ENCODE assay signal across 8 cellular contexts in the genomic region with DNA sequence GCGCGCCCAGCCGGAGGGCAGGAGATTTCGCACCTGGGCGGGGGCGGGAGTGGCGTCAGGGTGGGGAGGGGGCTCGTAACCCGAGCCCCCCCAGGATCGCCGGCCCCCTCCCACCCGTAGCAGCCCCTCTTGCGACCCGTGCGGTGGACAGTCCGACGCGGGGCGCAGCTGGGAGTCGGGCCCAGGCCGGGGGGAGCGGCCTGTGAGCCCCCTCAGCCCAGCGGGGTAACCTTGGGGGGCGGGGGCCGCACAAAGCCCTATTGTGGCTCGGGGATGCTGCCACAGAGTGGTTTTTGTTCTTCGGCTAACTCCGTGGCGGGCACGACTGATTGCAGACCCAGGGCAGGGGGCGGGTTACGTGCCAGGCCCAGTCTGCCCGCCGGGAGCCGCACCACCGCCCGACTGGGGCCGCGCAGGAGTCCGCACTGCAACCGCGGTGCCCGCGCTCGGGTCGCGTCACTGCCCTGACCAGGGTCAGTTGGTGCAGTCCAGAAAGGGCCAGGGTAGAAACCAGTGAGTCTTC. TPM values are rescaled to one million over a fixed set of nuclear protein-coding genes. Genes with fewer than 3 reads are reported as not detected.
DNase-seq lines count a peak whose midpoint lies in the region; ATAC-seq and TF ChIP-seq lines count a peak whose summit lies in the region.

No MANE protein-coding gene starts in this region.

- peak overlapping the region; percentile 44 for H3K27ac Mint-ChIP-seq in activated T-helper 2 cell treated with anti-CD3 and anti-CD28 coated beads, Interferon-gamma antibody, Interleukin-2, Interleukin-4, amounts not matched to agents 10 μg/mL and 5 μg/mL and 100 μg/mL, durations not matched to agents 14 hours and 24 hours and 36 hours

- no peak for TF ChIP-seq CTCF in A673 (conservative IDR thresholded peaks at IDR 0.05; ENCODE audit: low read depth, low read length)
- TF ChIP-seq CTCF in HL-60 (IDR thresholded peaks at IDR 0.05; ENCODE audit: insufficient read depth, low read length) = no peak
- no peak for TF ChIP-seq CTCF in neutrophil (IDR thresholded peaks at IDR 0.05)

- no peak for ATAC-seq in GM19351 (IDR thresholded peaks at IDR 0.05; ENCODE audit: unreplicated experiment)
- no peak for ATAC-seq in HG02678 (IDR thresholded peaks at IDR 0.05; ENCODE audit: unreplicated experiment)
- no peak for ATAC-seq in HG02623 (IDR thresholded peaks at IDR 0.05; ENCODE audit: unreplicated experiment)

- peaks cover 6% of the 10 kb centered on the region for H3K27me3 Mint-ChIP-seq in activated T-helper 2 cell treated with anti-CD3 and anti-CD28 coated beads, Interferon-gamma antibody, Interleukin-2, Interleukin-4, amounts not matched to agents 10 μg/mL and 5 μg/mL and 100 μg/mL, durations not matched to agents 14 hours and 24 hours and 36 hours (ENCODE audit: low read depth)

- H3K36me3 ChIP-seq in A673 (ENCODE audit: insufficient read depth, low read length, poor library complexity, severe bottlenecking) = no peaks in the 10 kb centered on the region
- H3K36me3 ChIP-seq in neutrophil = no peaks in the 10 kb centered on the region

- intact Hi-C loops in A673 (cut with micrococcal nuclease; ENCODE audit: unreplicated experiment) = loop anchor here (2.0 kb wide), 1 partner anchor 175 kb away; the partner anchor contains the start of gene TARBP2
- intact Hi-C loops in activated T-helper 2 cell treated with anti-CD3 and anti-CD28 coated beads, Interferon-gamma antibody, Interleukin-2, Interleukin-4, amounts not matched to agents 10 μg/mL and 5 μg/mL and 100 μg/mL, durations not matched to agents 14 hours and 24 hours and 36 hours (cut with micrococcal nuclease) = loop anchor here (2.0 kb wide), 3 partner anchors 55 to 183 kb away; partner anchors contain the start of genes ITGB7 and SP1

- POLR2A ChIA-PET in A673 (lab: Charles Lee; ENCODE audit: low non-redundant PET) = no interaction called here

- H3K4me1 Mint-ChIP-seq in activated T-helper 2 cell treated with anti-CD3 and anti-CD28 coated beads, Interferon-gamma antibody, Interleukin-2, Interleukin-4, amounts not matched to agents 10 μg/mL and 5 μg/mL and 100 μg/mL, durations not matched to agents 14 hours and 24 hours and 36 hours (ENCODE audit: low read depth) = peaks cover 25% of the 10 kb centered on the region

- no TSS peak for BruUV-seq in A673 (replicated peaks; lab: Mats Ljungman, UMichigan)

- DNase-seq in A673 (ENCODE audit: low spot score) (no peak), HL-60 (ENCODE audit: low read depth in 1 of 2, low spot score in 1 of 2) (no peak), globus pallidus (ENCODE audit: low spot score) (peak; percentile 94)
- DNase-seq in activated T-helper 2 cell treated with anti-CD3 and anti-CD28 coated beads, Interferon-gamma antibody, Interleukin-2, Interleukin-4, amounts not matched to agents 10 μg/mL and 5 μg/mL and 100 μg/mL, durations not matched to agents 14 hours and 24 hours and 36 hours (ENCODE audit: low spot score) = no peak

- H3K9me3 ChIP-seq in A673 (ENCODE audit: low read depth, low read length, poor library complexity, severe bottlenecking) = no peaks in the 10 kb centered on the region
- H3K9me3 ChIP-seq in neutrophil = no peaks in the 10 kb centered on the region

- H3K4me3 Mint-ChIP-seq in activated T-helper 2 cell treated with anti-CD3 and anti-CD28 coated beads, Interferon-gamma antibody, Interleukin-2, Interleukin-4, amounts not matched to agents 10 μg/mL and 5 μg/mL and 100 μg/mL, durations not matched to agents 14 hours and 24 hours and 36 hours (ENCODE audit: low read depth) = peak overlapping the region; percentile 92

- H3K27ac ChIP-seq in A673 (ENCODE audit: low read depth, low read length, poor library complexity, severe bottlenecking) (peak overlapping the region; percentile 95), HL-60 (replicated peaks) (peak overlapping the region; percentile 86), neutrophil (peak overlapping the region; percentile 88)

- no peaks in the 10 kb centered on the region for H3K9me3 Mint-ChIP-seq in activated T-helper 2 cell treated with anti-CD3 and anti-CD28 coated beads, Interferon-gamma antibody, Interleukin-2, Interleukin-4, amounts not matched to agents 10 μg/mL and 5 μg/mL and 100 μg/mL, durations not matched to agents 14 hours and 24 hours and 36 hours

- no peaks in the 10 kb centered on the region for H3K27me3 ChIP-seq in A673 (replicated peaks; ENCODE audit: insufficient read depth, low read depth, low read length, poor library complexity)
- H3K27me3 ChIP-seq in HL-60 (ENCODE audit: insufficient read depth, poor library complexity, severe bottlenecking) = peaks cover 8% of the 10 kb centered on the region
- peaks cover 48% of the 10 kb centered on the region for H3K27me3 ChIP-seq in neutrophil

- H3K4me1 ChIP-seq in A673 (ENCODE audit: insufficient read depth, low read length, poor library complexity, severe bottlenecking) (peaks cover 12% of the 10 kb centered on the region), neutrophil (ENCODE audit: control insufficient read depth in 1 of 2, insufficient read depth in 1 of 2, low read depth in 1 of 2, low read length in 1 of 2) (peaks cover 40 to 45% of the 10 kb centered on the region in 2 experiments)

- H3K36me3 Mint-ChIP-seq in activated T-helper 2 cell treated with anti-CD3 and anti-CD28 coated beads, Interferon-gamma antibody, Interleukin-2, Interleukin-4, amounts not matched to agents 10 μg/mL and 5 μg/mL and 100 μg/mL, durations not matched to agents 14 hours and 24 hours and 36 hours (ENCODE audit: low read depth) = peaks cover 3% of the 10 kb centered on the region

- peak overlapping the region; percentile 71 for H3K4me3 ChIP-seq in A673 (ENCODE audit: low read depth, low read length, poor library complexity, severe bottlenecking)
- H3K4me3 ChIP-seq in HL-60 (replicated peaks; ENCODE audit: insufficient read depth, low read length) = peak overlapping the region; percentile 48
- peak overlapping the region; percentile 88 to 92 for H3K4me3 ChIP-seq in neutrophil (ENCODE audit: low read depth in 1 of 2, low read length in 1 of 2)

- CTCF ChIA-PET in A673 (lab: Charles Lee) = interaction anchor here (1.2 kb wide), 2 partner anchors 96 to 183 kb away, joined by 4 to 10 read pairs; no protein-coding TSS in a partner anchor

RNA-seq across cellular contexts. Expression of gene AAAS, which starts 4.2 kb away (rescaled TPM):
- total RNA-seq in A673 (2021) = 94.2 and 104 TPM in 2 replicates
- 83.7 and 85.4 TPM in 2 replicates for total RNA-seq in activated T-helper 2 cell treated with anti-CD3 and anti-CD28 coated beads, Interferon-gamma antibody, Interleukin-2, Interleukin-4, amounts not matched to agents 10 μg/mL and 5 μg/mL and 100 μg/mL, durations not matched to agents 14 hours and 24 hours and 36 hours

RNA-seq across cellular contexts. Expression of gene SP7, which starts 10.6 kb away (rescaled TPM):
- not detected in 2 replicates for total RNA-seq in A673 (2021)
- total RNA-seq in activated T-helper 2 cell treated with anti-CD3 and anti-CD28 coated beads, Interferon-gamma antibody, Interleukin-2, Interleukin-4, amounts not matched to agents 10 μg/mL and 5 μg/mL and 100 μg/mL, durations not matched to agents 14 hours and 24 hours and 36 hours = 0.11 TPM in 1 of 2 replicates, not detected in the other

RNA-seq across cellular contexts. Expression of gene MYG1, which starts 26.1 kb away (rescaled TPM):
- total RNA-seq in A673 (2021) = 102 and 111 TPM in 2 replicates
- 87.2 and 99.0 TPM in 2 replicates for total RNA-seq in activated T-helper 2 cell treated with anti-CD3 and anti-CD28 coated beads, Interferon-gamma antibody, Interleukin-2, Interleukin-4, amounts not matched to agents 10 μg/mL and 5 μg/mL and 100 μg/mL, durations not matched to agents 14 hours and 24 hours and 36 hours

RNA-seq across cellular contexts. Expression of gene PFDN5, which starts 30.3 kb away (rescaled TPM):
- total RNA-seq in A673 (2021) = 268 and 288 TPM in 2 replicates
- 321 and 326 TPM in 2 replicates for total RNA-seq in activated T-helper 2 cell treated with anti-CD3 and anti-CD28 coated beads, Interferon-gamma antibody, Interleukin-2, Interleukin-4, amounts not matched to agents 10 μg/mL and 5 μg/mL and 100 μg/mL, durations not matched to agents 14 hours and 24 hours and 36 hours

RNA-seq across cellular contexts. Expression of gene SP1, which starts 54.4 kb away (rescaled TPM):
- total RNA-seq in A673 (2021) = 78.4 and 80.9 TPM in 2 replicates
- total RNA-seq in activated T-helper 2 cell treated with anti-CD3 and anti-CD28 coated beads, Interferon-gamma antibody, Interleukin-2, Interleukin-4, amounts not matched to agents 10 μg/mL and 5 μg/mL and 100 μg/mL, durations not matched to agents 14 hours and 24 hours and 36 hours = 66.4 and 67.9 TPM in 2 replicates
